ENCODE assay signal across 42 cellular contexts in genomic region chr13:112370311-112370710, GRCh38. TPM values are rescaled to one million over a fixed set of nuclear protein-coding genes. Genes with fewer than 3 reads are reported as not detected.
"Had no signal": no experiment of that assay in that cellular context is flagged by ENCODE, and none has a peak within 500 bp of the region (broad histone marks: within the 10 kb centered on the region; RNA-seq: fewer than 3 reads in every experiment).

No MANE protein-coding gene starts in this region.

- H3K36me3 Mint-ChIP-seq: activated naive CD4-positive, alpha-beta T cell treated with anti-CD3 and anti-CD28 coated beads, Interleukin-2, amount 10 ng/mL, durations not matched to agents 7 days and 5 days; activated naive CD4-positive, alpha-beta T cell treated with anti-CD3 and anti-CD28 coated beads, Interleukin-2, amount 50 U/mL, for 24 hours; activated naive CD8-positive, alpha-beta T cell; activated naive CD8-positive, alpha-beta T cell treated with anti-CD3 and anti-CD28 coated beads for 36 hours; brain had no signal

- H3K4me3 Mint-ChIP-seq: activated naive CD4-positive, alpha-beta T cell treated with anti-CD3 and anti-CD28 coated beads for 36 hours; activated naive CD4-positive, alpha-beta T cell treated with anti-CD3 and anti-CD28 coated beads, Interleukin-2, amount 10 ng/mL, durations not matched to agents 7 days and 5 days; activated naive CD4-positive, alpha-beta T cell treated with anti-CD3 and anti-CD28 coated beads, Interleukin-2, amount 50 U/mL, for 24 hours; activated naive CD8-positive, alpha-beta T cell; activated naive CD8-positive, alpha-beta T cell treated with anti-CD3 and anti-CD28 coated beads for 36 hours; activated naive CD8-positive, alpha-beta T cell treated with anti-CD3 and anti-CD28 coated beads, Interleukin-2, amount 10 ng/mL, durations not matched to agents 7 days and 5 days; activated naive CD8-positive, alpha-beta T cell treated with anti-CD3 and anti-CD28 coated beads, Interleukin-2, amount 50 U/mL, for 24 hours; activated T-cell treated with anti-CD3 and anti-CD28 coated beads, Interleukin-2, amount 50 U/mL, for 24 hours; activated T-cell treated with anti-CD3 and anti-CD28 coated beads, Interleukin-2, amount 50 U/mL, for 4 hours; activated T-cell treated with anti-CD3 and anti-CD28 coated beads, Interleukin-2, amount 50 U/mL, for 72 hours; activated T-helper 1 cell treated with anti-CD3 and anti-CD28 coated beads, Interleukin-12 subunit alpha, Interleukin-12 subunit beta, Interleukin-2, Interleukin-4 antibody, amounts not matched to agents 30 ng/mL and 10 ng/mL and 1 ng/mL, durations not matched to agents 14 hours and 24 hours and 36 hours; activated T-helper 17 cell treated with anti-CD3 and anti-CD28 coated beads, Interleukin-2, amount 50 U/mL, for 72 hours; brain; central memory CD8-positive, alpha-beta T cell had no signal

- H3K4me3 ChIP-seq: adrenal gland, ascending aorta, body of pancreas, breast epithelium, cardiac muscle cell had no signal

- H3K9me3 ChIP-seq: adrenal gland had no signal

- H3K27me3 Mint-ChIP-seq: activated naive CD4-positive, alpha-beta T cell treated with anti-CD3 and anti-CD28 coated beads, Interleukin-2, amount 10 ng/mL, durations not matched to agents 7 days and 5 days; activated naive CD8-positive, alpha-beta T cell treated with anti-CD3 and anti-CD28 coated beads, Interleukin-2, amount 10 ng/mL, durations not matched to agents 7 days and 5 days had no signal

- H3K27ac ChIP-seq: adrenal gland, ascending aorta, body of pancreas, brain microvascular endothelial cell, breast epithelium, cardiac muscle cell had no signal

- H3K27ac Mint-ChIP-seq: activated naive CD4-positive, alpha-beta T cell treated with anti-CD3 and anti-CD28 coated beads for 36 hours; activated naive CD4-positive, alpha-beta T cell treated with anti-CD3 and anti-CD28 coated beads, Interleukin-2, amount 10 ng/mL, durations not matched to agents 7 days and 5 days; activated naive CD4-positive, alpha-beta T cell treated with anti-CD3 and anti-CD28 coated beads, Interleukin-2, amount 50 U/mL, for 24 hours; activated naive CD4-positive, alpha-beta T cell treated with anti-CD3 and anti-CD28 coated beads, Interleukin-2, amount 50 U/mL, for 72 hours; activated naive CD8-positive, alpha-beta T cell; activated naive CD8-positive, alpha-beta T cell treated with anti-CD3 and anti-CD28 coated beads for 36 hours; activated naive CD8-positive, alpha-beta T cell treated with anti-CD3 and anti-CD28 coated beads, Interleukin-2, amount 10 ng/mL, durations not matched to agents 7 days and 5 days; activated naive CD8-positive, alpha-beta T cell treated with anti-CD3 and anti-CD28 coated beads, Interleukin-2, amount 50 U/mL, for 24 hours; activated T-cell treated with anti-CD3 and anti-CD28 coated beads, Interleukin-2, amount 50 U/mL, for 24 hours; activated T-cell treated with anti-CD3 and anti-CD28 coated beads, Interleukin-2, amount 50 U/mL, for 72 hours; activated T-helper 1 cell treated with anti-CD3 and anti-CD28 coated beads, Interleukin-12 subunit alpha, Interleukin-12 subunit beta, Interleukin-2, Interleukin-4 antibody, amounts not matched to agents 30 ng/mL and 10 ng/mL and 1 ng/mL, durations not matched to agents 14 hours and 24 hours and 36 hours; activated T-helper 17 cell treated with anti-CD3 and anti-CD28 coated beads, Interleukin-2, amount 50 U/mL, for 72 hours; activated T-helper 2 cell treated with anti-CD3 and anti-CD28 coated beads, Interferon-gamma antibody, Interleukin-2, Interleukin-4, amounts not matched to agents 10 μg/mL and 5 μg/mL and 100 μg/mL, durations not matched to agents 14 hours and 24 hours and 36 hours; brain had no signal

- H3K4me1 ChIP-seq: adrenal gland, ascending aorta, body of pancreas, breast epithelium had no signal

- H3K36me3 ChIP-seq: adrenal gland, ascending aorta, brain microvascular endothelial cell, breast epithelium, cardiac muscle cell had no signal

- H3K4me1 Mint-ChIP-seq: activated naive CD4-positive, alpha-beta T cell treated with anti-CD3 and anti-CD28 coated beads, Interleukin-2, amount 10 ng/mL, durations not matched to agents 7 days and 5 days; activated naive CD4-positive, alpha-beta T cell treated with anti-CD3 and anti-CD28 coated beads, Interleukin-2, amount 50 U/mL, for 24 hours; activated naive CD8-positive, alpha-beta T cell treated with anti-CD3 and anti-CD28 coated beads for 36 hours; activated naive CD8-positive, alpha-beta T cell treated with anti-CD3 and anti-CD28 coated beads, Interleukin-2, amount 10 ng/mL, durations not matched to agents 7 days and 5 days; activated naive CD8-positive, alpha-beta T cell treated with anti-CD3 and anti-CD28 coated beads, Interleukin-2, amount 50 U/mL, for 24 hours; activated T-helper 17 cell treated with anti-CD3 and anti-CD28 coated beads, Interleukin-2, amount 50 U/mL, for 72 hours; brain; central memory CD8-positive, alpha-beta T cell had no signal

- H3K27me3 ChIP-seq: adrenal gland, ascending aorta, body of pancreas, brain microvascular endothelial cell had no signal

- DNase-seq: activated effector memory CD4-positive, alpha-beta T cell treated with anti-CD3 and anti-CD28 coated beads, Interleukin-2, amount 50 U/mL, for 16 hours; activated effector memory CD4-positive, alpha-beta T cell treated with Interleukin-2 at 50 U/mL for 16 hours; activated gamma-delta T cell; activated gamma-delta T cell treated with Interleukin-2 at 50 U/mL for 16 hours; activated naive CD4-positive, alpha-beta T cell; activated naive CD4-positive, alpha-beta T cell treated with anti-CD3 and anti-CD28 coated beads for 36 hours; activated naive CD4-positive, alpha-beta T cell treated with anti-CD3 and anti-CD28 coated beads, Interleukin-2, amount 10 ng/mL, durations not matched to agents 7 days and 5 days; activated naive CD4-positive, alpha-beta T cell treated with anti-CD3 and anti-CD28 coated beads, Interleukin-2, amount 50 U/mL, for 16 hours; activated naive CD4-positive, alpha-beta T cell treated with Interleukin-2 at 50 U/mL for 16 hours; activated naive CD8-positive, alpha-beta T cell treated with anti-CD3 and anti-CD28 coated beads for 36 hours; activated naive CD8-positive, alpha-beta T cell treated with anti-CD3 and anti-CD28 coated beads, Interleukin-2, amount 10 ng/mL, durations not matched to agents 7 days and 5 days; activated naive CD8-positive, alpha-beta T cell treated with anti-CD3 and anti-CD28 coated beads, Interleukin-2, amount 50 U/mL, for 24 hours; activated T-cell treated with anti-CD3 and anti-CD28 coated beads, Interleukin-2, amount 50 U/mL, for 24 hours; activated T-cell treated with anti-CD3 and anti-CD28 coated beads, Interleukin-2, amount 50 U/mL, for 4 hours; activated T-cell treated with anti-CD3 and anti-CD28 coated beads, Interleukin-2, amount 50 U/mL, for 48 hours; activated T-cell treated with anti-CD3 and anti-CD28 coated beads, Interleukin-2, amount 50 U/mL, for 72 hours; adrenal gland; amniotic stem cell; amygdala; anterior cingulate cortex; aorta; body of pancreas; brain microvascular endothelial cell; caudate nucleus; central memory CD4-positive, alpha-beta T cell; cerebellar nuclear complex had no signal

RNA-seq across cellular contexts. Expression of gene SPACA7, which starts 5.8 kb away (rescaled TPM):
- total RNA-seq: activated naive CD4-positive, alpha-beta T cell treated with anti-CD3 and anti-CD28 coated beads for 36 hours; activated naive CD4-positive, alpha-beta T cell treated with anti-CD3 and anti-CD28 coated beads, Interleukin-2, amount 50 U/mL, for 72 hours; activated naive CD8-positive, alpha-beta T cell treated with anti-CD3 and anti-CD28 coated beads for 36 hours; activated naive CD8-positive, alpha-beta T cell treated with anti-CD3 and anti-CD28 coated beads, Interleukin-2, amount 10 ng/mL, durations not matched to agents 7 days and 5 days; activated T-cell treated with anti-CD3 and anti-CD28 coated beads, Interleukin-2, amount 50 U/mL, for 4 hours; activated T-cell treated with anti-CD3 and anti-CD28 coated beads, Interleukin-2, amount 50 U/mL, for 72 hours; activated T-helper 1 cell treated with anti-CD3 and anti-CD28 coated beads, Interleukin-12 subunit alpha, Interleukin-12 subunit beta, Interleukin-2, Interleukin-4 antibody, amounts not matched to agents 30 ng/mL and 10 ng/mL and 1 ng/mL, durations not matched to agents 14 hours and 24 hours and 36 hours; activated T-helper 17 cell treated with anti-CD3 and anti-CD28 coated beads, Interleukin-2, amount 50 U/mL, for 72 hours; activated T-helper 2 cell treated with anti-CD3 and anti-CD28 coated beads, Interferon-gamma antibody, Interleukin-2, Interleukin-4, amounts not matched to agents 10 μg/mL and 5 μg/mL and 100 μg/mL, durations not matched to agents 14 hours and 24 hours and 36 hours; adrenal gland; ascending aorta; astrocyte; body of pancreas; breast epithelium; bronchial epithelial cell; cardiac muscle cell; cardiac septum; cerebellum; chondrocyte had no signal
